Comparison of ENCODE assay signal across 1 cellular context in the genomic region with DNA sequence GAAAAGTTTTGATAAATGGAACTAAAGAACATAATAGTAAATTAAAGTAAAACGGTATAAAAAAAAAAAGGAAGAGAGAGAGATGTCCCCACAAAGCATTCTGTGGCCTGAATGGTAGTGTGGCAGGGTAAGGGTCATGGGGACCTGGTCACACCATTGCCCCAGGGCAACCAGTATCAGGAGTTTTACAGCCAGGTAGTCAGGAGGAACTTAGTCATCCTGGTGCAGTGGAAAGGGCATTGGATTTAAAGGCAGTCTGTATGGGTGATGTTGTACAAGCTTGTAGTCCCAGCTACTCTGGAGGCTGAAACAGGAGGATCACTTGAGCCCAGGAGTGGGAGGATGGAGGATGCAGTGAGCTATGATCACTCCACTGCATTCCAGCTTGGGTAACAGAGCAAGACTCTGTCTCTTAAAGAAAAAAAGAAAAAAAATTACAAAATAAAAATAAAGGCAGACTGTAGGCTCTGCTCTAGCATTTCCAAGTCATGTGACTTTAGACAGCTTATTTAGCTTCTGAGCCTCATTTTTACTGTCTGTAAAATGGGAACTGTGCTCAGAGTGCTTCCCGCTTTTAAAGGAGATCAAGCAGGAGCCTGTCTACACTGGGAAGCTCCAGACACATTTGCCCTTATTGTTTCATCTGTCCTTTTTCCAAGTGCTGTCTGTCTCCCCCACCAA.
TF ChIP-seq lines count a peak whose summit lies in the region.

No MANE protein-coding gene starts in this region.

TF ChIP-seq in H1, 55 proteins besides CTCF, POLR2A, EP300 and RAD21:
- TF ChIP-seq SAP30 (IDR thresholded peaks at IDR 0.05; ENCODE audit: insufficient read depth, insufficient replicate concordance, low read length) (no peak), SP1 (IDR thresholded peaks at IDR 0.05; ENCODE audit: low read depth, low read length) (no peak)
